24 cellular contexts compared by ENCODE assay signal in genomic region chr7:102856036-102856435, GRCh38.
"Had no signal": no experiment of that assay in that cellular context is flagged by ENCODE, and none has a peak within 500 bp of the region (broad histone marks: within the 10 kb centered on the region; RNA-seq: fewer than 3 reads in every experiment).

No MANE protein-coding gene starts in this region.

- H3K4me3 Mint-ChIP-seq: IgD-negative memory B cell had no signal

- H3K9ac ChIP-seq: KMS-11, SK-N-SH had no signal

- DNase-seq: Kasumi-1, MM.1S, MV-4-11, NCI-H1048, NCI-H1105, NCI-H1417, NCI-H1436 treated with DMSO at 0.1 percent for 48 hours, NCI-H1694, NCI-H187 treated with DMSO at 0.1 percent for 48 hours, NCI-H2029 treated with DMSO at 0.1 percent for 48 hours, NCI-H2107, NCI-H2227 treated with DMSO at 0.1 percent for 48 hours, NCI-H524, NCI-H526 treated with DMSO at 0.1 percent for 48 hours, NCI-H748 treated with DMSO at 0.1 percent for 48 hours, PC-3, SHP77, SK-N-SH had no signal

- H3K9me3 ChIP-seq: SK-N-SH had no signal

- H3K27me3 Mint-ChIP-seq: IgD-negative memory B cell had no signal

- H3K27ac ChIP-seq: HL-60, KMS-11, RWPE1 had no signal

- FAIRE-seq: HTR-8/SVneo, K562 had no signal

- H3K4me2 ChIP-seq: KMS-11, SK-N-SH had no signal

- H3K4me3 ChIP-seq: K562 had no signal

- H3K27ac Mint-ChIP-seq: IgD-negative memory B cell had no signal

- H3K4me1 Mint-ChIP-seq: IgD-negative memory B cell had no signal
